In genomic region chr2:195602687-195603086, GRCh38 we compare ENCODE assay signal across 11 cellular contexts.
"Had no signal": no experiment of that assay in that cellular context is flagged by ENCODE, and none has a peak within 500 bp of the region (broad histone marks: within the 10 kb centered on the region; RNA-seq: fewer than 3 reads in every experiment).

No MANE protein-coding gene starts in this region.

- H3K4me3 ChIP-seq: dorsolateral prefrontal cortex, stomach, testis had no signal

- H3K27ac ChIP-seq: dorsolateral prefrontal cortex, stomach, testis had no signal

- ATAC-seq: esophagus mucosa, left lobe of liver had no signal

- H3K4me3 Mint-ChIP-seq: activated naive CD4-positive, alpha-beta T cell treated with anti-CD3 and anti-CD28 coated beads, Interleukin-2, amount 10 ng/mL, durations not matched to agents 7 days and 5 days had no signal

- H3K27me3 Mint-ChIP-seq: activated naive CD4-positive, alpha-beta T cell treated with anti-CD3 and anti-CD28 coated beads, Interleukin-2, amount 10 ng/mL, durations not matched to agents 7 days and 5 days had no signal

- DNase-seq: activated CD4-positive, alpha-beta T cell treated with anti-CD3 and anti-CD28 coated beads, Interleukin-2, amount 50 U/mL, for 48 hours; activated naive CD4-positive, alpha-beta T cell treated with anti-CD3 and anti-CD28 coated beads, Interleukin-2, amount 10 ng/mL, durations not matched to agents 7 days and 5 days; dorsolateral prefrontal cortex; mesenchymal stem cell; stimulated activated CD4-positive, alpha-beta T cell treated with anti-CD3 and anti-CD28 coated beads, Interleukin-2, amount 100 ng/mL, for 24 hours; stomach; SW 1271; testis had no signal

- H3K27ac Mint-ChIP-seq: activated naive CD4-positive, alpha-beta T cell treated with anti-CD3 and anti-CD28 coated beads, Interleukin-2, amount 10 ng/mL, durations not matched to agents 7 days and 5 days; activated T-helper 2 cell treated with anti-CD3 and anti-CD28 coated beads, Interferon-gamma antibody, Interleukin-2, Interleukin-4, amounts not matched to agents 10 μg/mL and 5 μg/mL and 100 μg/mL, durations not matched to agents 14 hours and 24 hours and 36 hours had no signal

- H3K9me3 ChIP-seq: stomach, testis had no signal

- H3K4me1 ChIP-seq: testis had no signal

- H3K36me3 ChIP-seq: stomach had no signal

- H3K27me3 ChIP-seq: dorsolateral prefrontal cortex, stomach, testis had no signal
